ENCODE assay signal across 1 cellular context in the genomic region with DNA sequence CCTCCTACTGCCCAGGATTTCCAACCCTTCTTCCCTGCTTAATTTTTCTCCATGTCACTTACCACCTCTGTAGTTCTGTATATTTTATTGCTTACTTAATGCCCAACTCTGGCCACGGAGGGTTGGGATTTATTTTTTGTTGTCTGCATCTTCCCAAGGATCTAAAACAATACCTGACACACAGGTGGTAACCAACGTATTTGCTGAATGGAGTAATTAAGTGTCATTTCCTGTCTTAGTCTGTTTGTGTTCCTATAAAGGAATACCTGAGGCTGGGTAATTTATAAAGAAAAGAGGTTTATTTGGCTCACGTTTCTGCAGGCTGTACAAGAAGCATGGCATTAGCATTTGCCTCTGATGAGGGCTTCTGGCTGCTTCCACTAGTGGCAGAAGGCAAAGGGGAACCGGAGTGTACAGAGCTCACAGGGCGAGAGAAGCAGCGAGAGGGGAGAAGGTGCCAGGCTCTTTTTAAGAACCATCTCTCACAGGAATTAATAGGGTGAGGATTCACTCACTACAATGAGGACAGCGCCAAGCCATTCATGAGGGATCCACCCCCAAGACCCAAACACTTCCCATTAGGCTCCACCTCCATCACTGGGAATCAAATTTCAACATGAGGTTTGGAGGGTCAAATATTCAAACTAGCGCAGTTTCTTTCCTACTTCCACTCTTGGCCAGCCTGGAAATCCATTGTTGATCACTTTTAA.
A peak's percentile ranks its signal among the peaks of the same experiment; 100 is the strongest.
TF ChIP-seq lines count a peak whose summit lies in the region.

No MANE protein-coding gene starts in this region.

TF ChIP-seq in HepG2, 621 proteins besides CTCF, POLR2A, EP300 and RAD21 (continued from another document and continues in another):
- TF ChIP-seq, protein P1, sequence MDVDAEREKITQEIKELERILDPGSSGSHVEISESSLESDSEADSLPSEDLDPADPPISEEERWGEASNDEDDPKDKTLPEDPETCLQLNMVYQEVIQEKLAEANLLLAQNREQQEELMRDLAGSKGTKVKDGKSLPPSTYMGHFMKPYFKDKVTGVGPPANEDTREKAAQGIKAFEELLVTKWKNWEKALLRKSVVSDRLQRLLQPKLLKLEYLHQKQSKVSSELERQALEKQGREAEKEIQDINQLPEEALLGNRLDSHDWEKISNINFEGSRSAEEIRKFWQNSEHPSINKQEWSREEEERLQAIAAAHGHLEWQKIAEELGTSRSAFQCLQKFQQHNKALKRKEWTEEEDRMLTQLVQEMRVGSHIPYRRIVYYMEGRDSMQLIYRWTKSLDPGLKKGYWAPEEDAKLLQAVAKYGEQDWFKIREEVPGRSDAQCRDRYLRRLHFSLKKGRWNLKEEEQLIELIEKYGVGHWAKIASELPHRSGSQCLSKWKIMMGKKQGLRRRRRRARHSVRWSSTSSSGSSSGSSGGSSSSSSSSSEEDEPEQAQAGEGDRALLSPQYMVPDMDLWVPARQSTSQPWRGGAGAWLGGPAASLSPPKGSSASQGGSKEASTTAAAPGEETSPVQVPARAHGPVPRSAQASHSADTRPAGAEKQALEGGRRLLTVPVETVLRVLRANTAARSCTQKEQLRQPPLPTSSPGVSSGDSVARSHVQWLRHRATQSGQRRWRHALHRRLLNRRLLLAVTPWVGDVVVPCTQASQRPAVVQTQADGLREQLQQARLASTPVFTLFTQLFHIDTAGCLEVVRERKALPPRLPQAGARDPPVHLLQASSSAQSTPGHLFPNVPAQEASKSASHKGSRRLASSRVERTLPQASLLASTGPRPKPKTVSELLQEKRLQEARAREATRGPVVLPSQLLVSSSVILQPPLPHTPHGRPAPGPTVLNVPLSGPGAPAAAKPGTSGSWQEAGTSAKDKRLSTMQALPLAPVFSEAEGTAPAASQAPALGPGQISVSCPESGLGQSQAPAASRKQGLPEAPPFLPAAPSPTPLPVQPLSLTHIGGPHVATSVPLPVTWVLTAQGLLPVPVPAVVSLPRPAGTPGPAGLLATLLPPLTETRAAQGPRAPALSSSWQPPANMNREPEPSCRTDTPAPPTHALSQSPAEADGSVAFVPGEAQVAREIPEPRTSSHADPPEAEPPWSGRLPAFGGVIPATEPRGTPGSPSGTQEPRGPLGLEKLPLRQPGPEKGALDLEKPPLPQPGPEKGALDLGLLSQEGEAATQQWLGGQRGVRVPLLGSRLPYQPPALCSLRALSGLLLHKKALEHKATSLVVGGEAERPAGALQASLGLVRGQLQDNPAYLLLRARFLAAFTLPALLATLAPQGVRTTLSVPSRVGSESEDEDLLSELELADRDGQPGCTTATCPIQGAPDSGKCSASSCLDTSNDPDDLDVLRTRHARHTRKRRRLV (CRISPR knock-in tag; IDR thresholded peaks at IDR 0.05), result no peak
- no peak for TF ChIP-seq SPEN (CRISPR knock-in tag; IDR thresholded peaks at IDR 0.05; ENCODE audit: low read depth)
- TF ChIP-seq HDAC6 (IDR thresholded peaks at IDR 0.05; ENCODE audit: low read depth, low read length), result no peak
- peak; percentile 2; the same call in 1 of the 2 replicates for TF ChIP-seq ZFX (CRISPR knock-in tag; IDR thresholded peaks at IDR 0.05; ENCODE audit: low read depth)
- TF ChIP-seq ZNF768 (CRISPR knock-in tag; IDR thresholded peaks at IDR 0.05), result no peak
- no peak for TF ChIP-seq ZNF660 (CRISPR knock-in tag; IDR thresholded peaks at IDR 0.05; ENCODE audit: borderline replicate concordance, low read depth)
- TF ChIP-seq SIX1 (CRISPR knock-in tag; IDR thresholded peaks at IDR 0.05; ENCODE audit: borderline replicate concordance), result no peak
- TF ChIP-seq RELA (CRISPR knock-in tag; IDR thresholded peaks at IDR 0.05), result no peak
- TF ChIP-seq ZNF274 (CRISPR knock-in tag; IDR thresholded peaks at IDR 0.05), result no peak
- TF ChIP-seq KLF6 (CRISPR knock-in tag; IDR thresholded peaks at IDR 0.05), result no peak
- no peak for TF ChIP-seq ISL2 (CRISPR knock-in tag; IDR thresholded peaks at IDR 0.05)
- no peak for TF ChIP-seq ZNF256 (CRISPR knock-in tag; conservative IDR thresholded peaks at IDR 0.05)
- TF ChIP-seq POLR2AphosphoS5 (IDR thresholded peaks at IDR 0.05; ENCODE audit: low read depth, low read length), result no peak
- TF ChIP-seq, protein P2, sequence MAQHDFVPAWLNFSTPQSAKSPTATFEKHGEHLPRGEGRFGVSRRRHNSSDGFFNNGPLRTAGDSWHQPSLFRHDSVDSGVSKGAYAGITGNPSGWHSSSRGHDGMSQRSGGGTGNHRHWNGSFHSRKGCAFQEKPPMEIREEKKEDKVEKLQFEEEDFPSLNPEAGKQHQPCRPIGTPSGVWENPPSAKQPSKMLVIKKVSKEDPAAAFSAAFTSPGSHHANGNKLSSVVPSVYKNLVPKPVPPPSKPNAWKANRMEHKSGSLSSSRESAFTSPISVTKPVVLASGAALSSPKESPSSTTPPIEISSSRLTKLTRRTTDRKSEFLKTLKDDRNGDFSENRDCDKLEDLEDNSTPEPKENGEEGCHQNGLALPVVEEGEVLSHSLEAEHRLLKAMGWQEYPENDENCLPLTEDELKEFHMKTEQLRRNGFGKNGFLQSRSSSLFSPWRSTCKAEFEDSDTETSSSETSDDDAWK (CRISPR knock-in tag; IDR thresholded peaks at IDR 0.05), result no peak
- TF ChIP-seq, protein P3, sequence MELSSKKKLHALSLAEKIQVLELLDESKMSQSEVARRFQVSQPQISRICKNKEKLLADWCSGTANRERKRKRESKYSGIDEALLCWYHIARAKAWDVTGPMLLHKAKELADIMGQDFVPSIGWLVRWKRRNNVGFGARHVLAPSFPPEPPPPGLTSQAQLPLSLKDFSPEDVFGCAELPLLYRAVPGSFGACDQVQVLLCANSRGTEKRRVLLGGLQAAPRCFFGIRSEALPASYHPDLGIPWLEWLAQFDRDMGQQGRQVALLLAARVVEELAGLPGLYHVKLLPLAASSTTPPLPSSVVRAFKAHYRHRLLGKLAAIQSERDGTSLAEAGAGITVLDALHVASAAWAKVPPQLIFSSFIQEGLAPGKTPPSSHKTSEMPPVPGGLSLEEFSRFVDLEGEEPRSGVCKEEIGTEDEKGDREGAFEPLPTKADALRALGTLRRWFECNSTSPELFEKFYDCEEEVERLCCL (CRISPR knock-in tag; IDR thresholded peaks at IDR 0.05; ENCODE audit: borderline replicate concordance), result 0 out of 2 replicates have a peak, but pooled peaks have one; percentile 73
- TF ChIP-seq, protein P4, sequence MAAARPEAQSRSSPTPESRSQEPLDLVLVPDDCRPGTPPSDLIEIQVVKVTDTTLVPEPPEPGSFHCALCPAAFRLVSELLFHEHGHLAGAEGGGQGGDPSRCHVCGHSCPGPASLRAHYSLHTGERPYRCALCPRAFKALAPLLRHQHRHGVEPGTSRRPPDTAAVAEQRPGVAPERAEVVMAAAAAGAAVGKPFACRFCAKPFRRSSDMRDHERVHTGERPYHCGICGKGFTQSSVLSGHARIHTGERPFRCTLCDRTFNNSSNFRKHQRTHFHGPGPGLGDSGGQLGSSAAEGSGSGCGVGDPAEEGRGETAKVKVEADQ (CRISPR knock-in tag; IDR thresholded peaks at IDR 0.05; ENCODE audit: borderline replicate concordance), result peak; percentile 66; the same call in 1 of the 2 replicates
- TF ChIP-seq PHF21A (CRISPR knock-in tag; IDR thresholded peaks at IDR 0.05), result peak; percentile 45; the same call in 1 of the 2 replicates
- TF ChIP-seq ZNF180 (CRISPR knock-in tag; IDR thresholded peaks at IDR 0.05; ENCODE audit: borderline replicate concordance, low read depth), result no peak
- no peak for TF ChIP-seq ZBTB42 (CRISPR knock-in tag; IDR thresholded peaks at IDR 0.05)
- no peak for TF ChIP-seq SNAPC2 (CRISPR knock-in tag; IDR thresholded peaks at IDR 0.05)
- TF ChIP-seq ZNF382 (CRISPR knock-in tag; IDR thresholded peaks at IDR 0.05; ENCODE audit: borderline replicate concordance), result no peak
- no peak for TF ChIP-seq KAT7 (CRISPR knock-in tag; IDR thresholded peaks at IDR 0.05; ENCODE audit: borderline replicate concordance)
- no peak for TF ChIP-seq ONECUT2 (CRISPR knock-in tag; IDR thresholded peaks at IDR 0.05)
- TF ChIP-seq FOXA1 (IDR thresholded peaks at IDR 0.05), result no peak
- no peak for TF ChIP-seq FOXA1 (CRISPR knock-in tag; IDR thresholded peaks at IDR 0.05)
- no peak for TF ChIP-seq SSRP1 (CRISPR knock-in tag; IDR thresholded peaks at IDR 0.05)
- no peak for TF ChIP-seq ATF7-NPFF (CRISPR knock-in tag; IDR thresholded peaks at IDR 0.05; ENCODE audit: low read depth)
- no peak for TF ChIP-seq ZNF263 (CRISPR knock-in tag; IDR thresholded peaks at IDR 0.05)
- TF ChIP-seq ZNF431 (CRISPR knock-in tag; IDR thresholded peaks at IDR 0.05; ENCODE audit: borderline replicate concordance, low read depth), result no peak
- TF ChIP-seq, protein P5, sequence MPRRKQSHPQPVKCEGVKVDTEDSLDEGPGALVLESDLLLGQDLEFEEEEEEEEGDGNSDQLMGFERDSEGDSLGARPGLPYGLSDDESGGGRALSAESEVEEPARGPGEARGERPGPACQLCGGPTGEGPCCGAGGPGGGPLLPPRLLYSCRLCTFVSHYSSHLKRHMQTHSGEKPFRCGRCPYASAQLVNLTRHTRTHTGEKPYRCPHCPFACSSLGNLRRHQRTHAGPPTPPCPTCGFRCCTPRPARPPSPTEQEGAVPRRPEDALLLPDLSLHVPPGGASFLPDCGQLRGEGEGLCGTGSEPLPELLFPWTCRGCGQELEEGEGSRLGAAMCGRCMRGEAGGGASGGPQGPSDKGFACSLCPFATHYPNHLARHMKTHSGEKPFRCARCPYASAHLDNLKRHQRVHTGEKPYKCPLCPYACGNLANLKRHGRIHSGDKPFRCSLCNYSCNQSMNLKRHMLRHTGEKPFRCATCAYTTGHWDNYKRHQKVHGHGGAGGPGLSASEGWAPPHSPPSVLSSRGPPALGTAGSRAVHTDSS (CRISPR knock-in tag; conservative IDR thresholded peaks at IDR 0.05), result no peak
- TF ChIP-seq, protein P6, sequence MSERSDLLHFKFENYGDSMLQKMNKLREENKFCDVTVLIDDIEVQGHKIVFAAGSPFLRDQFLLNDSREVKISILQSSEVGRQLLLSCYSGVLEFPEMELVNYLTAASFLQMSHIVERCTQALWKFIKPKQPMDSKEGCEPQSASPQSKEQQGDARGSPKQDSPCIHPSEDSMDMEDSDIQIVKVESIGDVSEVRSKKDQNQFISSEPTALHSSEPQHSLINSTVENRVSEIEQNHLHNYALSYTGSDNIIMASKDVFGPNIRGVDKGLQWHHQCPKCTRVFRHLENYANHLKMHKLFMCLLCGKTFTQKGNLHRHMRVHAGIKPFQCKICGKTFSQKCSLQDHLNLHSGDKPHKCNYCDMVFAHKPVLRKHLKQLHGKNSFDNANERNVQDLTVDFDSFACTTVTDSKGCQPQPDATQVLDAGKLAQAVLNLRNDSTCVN (CRISPR knock-in tag; IDR thresholded peaks at IDR 0.05; ENCODE audit: borderline replicate concordance), result no peak
- no peak for TF ChIP-seq PHB2 (IDR thresholded peaks at IDR 0.05; ENCODE audit: partially characterized antibody)
- TF ChIP-seq RFXANK (CRISPR knock-in tag; IDR thresholded peaks at IDR 0.05), result no peak
- TF ChIP-seq, protein P7, sequence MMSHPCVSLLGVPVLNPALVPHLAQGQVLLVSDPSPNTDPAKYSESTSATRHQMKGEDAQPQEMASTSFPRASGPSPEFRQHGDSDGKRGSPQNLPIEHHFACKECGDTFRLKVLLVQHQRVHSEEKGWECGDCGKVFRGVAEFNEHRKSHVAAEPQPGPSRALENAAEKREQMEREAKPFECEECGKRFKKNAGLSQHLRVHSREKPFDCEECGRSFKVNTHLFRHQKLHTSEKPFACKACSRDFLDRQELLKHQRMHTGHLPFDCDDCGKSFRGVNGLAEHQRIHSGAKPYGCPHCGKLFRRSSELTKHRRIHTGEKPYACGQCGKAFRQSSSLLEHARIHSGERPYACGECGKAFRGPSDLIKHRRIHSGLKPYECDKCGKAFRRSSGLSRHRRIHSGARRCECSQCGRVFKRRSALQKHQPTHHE (CRISPR knock-in tag; IDR thresholded peaks at IDR 0.05; ENCODE audit: borderline replicate concordance), result no peak
- TF ChIP-seq, protein P8, sequence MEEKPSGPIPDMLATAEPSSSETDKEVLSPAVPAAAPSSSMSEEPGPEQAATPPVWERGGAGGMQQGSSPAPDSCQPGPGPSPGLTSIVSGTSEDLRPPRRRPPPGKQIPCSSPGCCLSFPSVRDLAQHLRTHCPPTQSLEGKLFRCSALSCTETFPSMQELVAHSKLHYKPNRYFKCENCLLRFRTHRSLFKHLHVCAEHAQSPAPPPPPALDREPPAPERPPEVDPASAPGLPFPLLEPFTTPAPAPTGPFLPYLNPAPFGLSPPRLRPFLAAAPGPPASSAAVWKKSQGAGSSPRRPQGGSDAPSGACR (CRISPR knock-in tag; IDR thresholded peaks at IDR 0.05), result no peak
- TF ChIP-seq SYNCRIP (IDR thresholded peaks at IDR 0.05; ENCODE audit: insufficient read depth, low read depth, low read length), result no peak
- no peak for TF ChIP-seq ZNF747 (CRISPR knock-in tag; IDR thresholded peaks at IDR 0.05; ENCODE audit: borderline replicate concordance)
- TF ChIP-seq, protein P9, sequence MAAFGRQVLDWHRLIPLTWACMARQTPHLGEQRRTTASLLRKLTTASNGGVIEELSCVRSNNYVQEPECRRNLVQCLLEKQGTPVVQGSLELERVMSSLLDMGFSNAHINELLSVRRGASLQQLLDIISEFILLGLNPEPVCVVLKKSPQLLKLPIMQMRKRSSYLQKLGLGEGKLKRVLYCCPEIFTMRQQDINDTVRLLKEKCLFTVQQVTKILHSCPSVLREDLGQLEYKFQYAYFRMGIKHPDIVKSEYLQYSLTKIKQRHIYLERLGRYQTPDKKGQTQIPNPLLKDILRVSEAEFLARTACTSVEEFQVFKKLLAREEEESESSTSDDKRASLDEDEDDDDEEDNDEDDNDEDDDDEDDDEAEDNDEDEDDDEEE (CRISPR knock-in tag; IDR thresholded peaks at IDR 0.05), result no peak
- no peak for TF ChIP-seq EEA1 (CRISPR knock-in tag; IDR thresholded peaks at IDR 0.05; ENCODE audit: borderline replicate concordance)
- no peak for TF ChIP-seq NFIB (CRISPR knock-in tag; IDR thresholded peaks at IDR 0.05; ENCODE audit: borderline replicate concordance)
- TF ChIP-seq GLI4 (CRISPR knock-in tag; IDR thresholded peaks at IDR 0.05; ENCODE audit: borderline replicate concordance), result peak; percentile 62; the same call in 1 of the 2 replicates
- TF ChIP-seq NR2F6 (IDR thresholded peaks at IDR 0.05), result no peak
- TF ChIP-seq NR2F6 (CRISPR knock-in tag; IDR thresholded peaks at IDR 0.05), result no peak
- no peak; the same call in 1 of the 2 replicates for TF ChIP-seq SALL1 (CRISPR knock-in tag; IDR thresholded peaks at IDR 0.05)
- TF ChIP-seq, protein P10, sequence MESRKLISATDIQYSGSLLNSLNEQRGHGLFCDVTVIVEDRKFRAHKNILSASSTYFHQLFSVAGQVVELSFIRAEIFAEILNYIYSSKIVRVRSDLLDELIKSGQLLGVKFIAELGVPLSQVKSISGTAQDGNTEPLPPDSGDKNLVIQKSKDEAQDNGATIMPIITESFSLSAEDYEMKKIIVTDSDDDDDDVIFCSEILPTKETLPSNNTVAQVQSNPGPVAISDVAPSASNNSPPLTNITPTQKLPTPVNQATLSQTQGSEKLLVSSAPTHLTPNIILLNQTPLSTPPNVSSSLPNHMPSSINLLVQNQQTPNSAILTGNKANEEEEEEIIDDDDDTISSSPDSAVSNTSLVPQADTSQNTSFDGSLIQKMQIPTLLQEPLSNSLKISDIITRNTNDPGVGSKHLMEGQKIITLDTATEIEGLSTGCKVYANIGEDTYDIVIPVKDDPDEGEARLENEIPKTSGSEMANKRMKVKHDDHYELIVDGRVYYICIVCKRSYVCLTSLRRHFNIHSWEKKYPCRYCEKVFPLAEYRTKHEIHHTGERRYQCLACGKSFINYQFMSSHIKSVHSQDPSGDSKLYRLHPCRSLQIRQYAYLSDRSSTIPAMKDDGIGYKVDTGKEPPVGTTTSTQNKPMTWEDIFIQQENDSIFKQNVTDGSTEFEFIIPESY (CRISPR knock-in tag; IDR thresholded peaks at IDR 0.05), result no peak
- TF ChIP-seq JUNB (CRISPR knock-in tag; IDR thresholded peaks at IDR 0.05; ENCODE audit: borderline replicate concordance), result 0 out of 2 replicates have a peak, but pooled peaks have one; percentile 8
